ENCODE assay signal across 8 cellular contexts in the genomic region with DNA sequence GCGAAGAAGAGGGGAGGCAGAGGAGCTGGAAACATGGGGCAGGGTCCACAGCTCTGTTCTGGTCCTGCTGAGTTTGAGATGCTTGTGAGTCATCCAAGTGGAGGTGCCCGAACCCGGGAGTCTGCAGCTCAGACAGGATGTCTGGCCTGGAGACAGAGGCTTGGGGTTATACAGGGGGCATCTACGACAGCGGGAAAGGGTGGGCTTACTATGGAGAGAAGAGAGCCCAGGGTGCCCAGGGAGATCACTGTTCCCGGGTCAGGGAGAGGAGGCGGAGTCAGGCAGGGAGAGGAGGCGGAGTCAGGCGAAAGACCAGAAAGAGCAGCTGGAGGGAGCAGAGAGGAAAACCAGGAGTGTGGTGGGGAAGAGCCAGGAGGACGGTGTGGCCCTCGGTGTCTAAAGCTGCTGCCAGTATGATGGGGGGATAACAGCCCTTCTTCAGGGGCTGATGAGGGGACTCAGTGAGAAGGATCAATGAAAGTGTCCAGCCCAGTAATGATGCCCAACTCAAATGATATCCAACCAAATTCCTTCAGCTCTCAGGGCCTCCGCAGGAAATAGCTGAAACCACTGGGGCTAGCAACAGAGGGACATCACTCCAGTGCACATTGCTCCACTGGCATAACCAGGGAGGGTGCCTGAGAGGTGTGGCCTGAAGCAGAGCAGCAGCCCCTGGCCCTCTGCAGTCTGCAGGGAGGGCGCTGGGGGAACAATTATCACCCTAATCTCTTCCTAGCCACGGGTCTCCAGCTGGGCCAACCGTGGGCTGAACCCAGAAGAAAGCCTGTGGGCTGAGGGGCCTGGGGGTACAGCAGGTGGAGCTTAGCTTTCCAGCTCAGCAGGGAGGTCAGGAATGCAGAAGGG. TPM values are rescaled to one million over a fixed set of nuclear protein-coding genes. Genes with fewer than 3 reads are reported as not detected.
DNase-seq lines count a peak whose midpoint lies in the region; ATAC-seq and TF ChIP-seq lines count a peak whose summit lies in the region.

No MANE protein-coding gene starts in this region.

- H3K27me3 ChIP-seq in colonic mucosa = no peaks in the 10 kb centered on the region
- H3K27me3 ChIP-seq in mucosa of rectum (ENCODE audit: control insufficient read depth in 2 of 2, insufficient read depth in 2 of 2, low read length in 2 of 2) = no peaks in the 10 kb centered on the region

- DNase-seq in DMS114 treated with DMSO at 0.1 percent for 48 hours (lab: John Stamatoyannopoulos, UW; ENCODE audit: unreplicated experiment) (peak; percentile 26), NCI-H226 (peak; percentile 85), colonic mucosa (peak; percentile 71), posterior vena cava (ENCODE audit: low spot score) (no peak)
- no peak for DNase-seq in stimulated activated CD4-positive, alpha-beta T cell treated with anti-CD3 and anti-CD28 coated beads, Interleukin-4, amount 100 ng/mL, for 4 hours

- H3K9ac ChIP-seq in colonic mucosa (ENCODE audit: low read depth in 2 of 2, low read length in 2 of 2) = peak overlapping the region in 1 of 2 donors; percentile 23
- no peak overlapping the region for H3K9ac ChIP-seq in mucosa of rectum (ENCODE audit: low read depth in 1 of 2, low read length in 2 of 2)

- TF ChIP-seq CTCF in colonic mucosa (IDR thresholded peaks at IDR 0.05) = no peak

- intact Hi-C loops in colonic mucosa (cut with DNase I) = no loop called here
- intact Hi-C loops in posterior vena cava (cut with DNase I) = no loop called here

- ATAC-seq in HG02870 (IDR thresholded peaks at IDR 0.05; ENCODE audit: unreplicated experiment) = no peak
- ATAC-seq in GM19467 (IDR thresholded peaks at IDR 0.05; ENCODE audit: unreplicated experiment) = no peak

- H3K4me3 ChIP-seq in colonic mucosa = no peak overlapping the region
- no peak overlapping the region for H3K4me3 ChIP-seq in mucosa of rectum (ENCODE audit: low read length in 2 of 2)

- H3K9me3 ChIP-seq in colonic mucosa = no peaks in the 10 kb centered on the region
- H3K9me3 ChIP-seq in mucosa of rectum (ENCODE audit: control insufficient read depth in 2 of 2, low read length in 2 of 2) = no peaks in the 10 kb centered on the region

- peak overlapping the region; percentile 82 for H3K27ac ChIP-seq in colonic mucosa
- peak overlapping the region; percentile 16 to 52 for H3K27ac ChIP-seq in mucosa of rectum (ENCODE audit: low read depth in 2 of 2, low read length in 2 of 2)

- H3K36me3 ChIP-seq in colonic mucosa (no peaks in the 10 kb centered on the region), mucosa of rectum (ENCODE audit: control insufficient read depth in 2 of 2, insufficient read depth in 2 of 2, low read length in 2 of 2) (no peaks in the 10 kb centered on the region)

- H3K4me1 ChIP-seq in colonic mucosa (peaks cover 24% of the 10 kb centered on the region), mucosa of rectum (ENCODE audit: control insufficient read depth in 2 of 2, insufficient read depth in 2 of 2, low read length in 2 of 2) (peaks cover 22 to 23% of the 10 kb centered on the region in 2 donors)

RNA-seq across cellular contexts. Expression of gene LTBP3, which starts 2.6 kb away (rescaled TPM):
- 10 to 100 TPM; 27.3 to 31.1 TPM for total RNA-seq in colonic mucosa
- total RNA-seq in posterior vena cava = 100 to 1,000 TPM; 127 to 196 TPM

RNA-seq across cellular contexts. Expression of gene ZNRD2, which starts 9.5 kb away (rescaled TPM):
- total RNA-seq in colonic mucosa (10 to 100 TPM; 16.6 to 30.8 TPM), posterior vena cava (10 to 100 TPM; 29.2 to 29.5 TPM)

RNA-seq across cellular contexts. Expression of gene FAM89B, which starts 11.6 kb away (rescaled TPM):
- total RNA-seq in colonic mucosa (10 to 100 TPM; 27.4 to 32.2 TPM), posterior vena cava (10 to 100 TPM; 43.3 to 53.0 TPM)

RNA-seq across cellular contexts. Expression of gene EHBP1L1, which starts 15.1 kb away (rescaled TPM):
- total RNA-seq in colonic mucosa (10 to 100 TPM; 58.5 to 78.5 TPM), posterior vena cava (100 to 1,000 TPM; 190 to 223 TPM)

RNA-seq across cellular contexts. Expression of gene KCNK7, which starts 34.8 kb away (rescaled TPM):
- under 1 TPM; 0.40 to 0.69 TPM for total RNA-seq in colonic mucosa
- under 1 TPM; 0.65 to 0.71 TPM for total RNA-seq in posterior vena cava

Comparison
In these comparisons a context has a peak if more than half of its experiments do, and no peak if none do; other contexts are left out.
1. DNase-seq: peak in DMS114 treated with DMSO at 0.1 percent for 48 hours (single experiment), NCI-H226 (single experiment) and colonic mucosa (single experiment); none in posterior vena cava (single experiment) and stimulated activated CD4-positive, alpha-beta T cell treated with anti-CD3 and anti-CD28 coated beads, Interleukin-4, amount 100 ng/mL, for 4 hours (0 of 2).